1 cellular context compared by ENCODE assay signal in the genomic region with DNA sequence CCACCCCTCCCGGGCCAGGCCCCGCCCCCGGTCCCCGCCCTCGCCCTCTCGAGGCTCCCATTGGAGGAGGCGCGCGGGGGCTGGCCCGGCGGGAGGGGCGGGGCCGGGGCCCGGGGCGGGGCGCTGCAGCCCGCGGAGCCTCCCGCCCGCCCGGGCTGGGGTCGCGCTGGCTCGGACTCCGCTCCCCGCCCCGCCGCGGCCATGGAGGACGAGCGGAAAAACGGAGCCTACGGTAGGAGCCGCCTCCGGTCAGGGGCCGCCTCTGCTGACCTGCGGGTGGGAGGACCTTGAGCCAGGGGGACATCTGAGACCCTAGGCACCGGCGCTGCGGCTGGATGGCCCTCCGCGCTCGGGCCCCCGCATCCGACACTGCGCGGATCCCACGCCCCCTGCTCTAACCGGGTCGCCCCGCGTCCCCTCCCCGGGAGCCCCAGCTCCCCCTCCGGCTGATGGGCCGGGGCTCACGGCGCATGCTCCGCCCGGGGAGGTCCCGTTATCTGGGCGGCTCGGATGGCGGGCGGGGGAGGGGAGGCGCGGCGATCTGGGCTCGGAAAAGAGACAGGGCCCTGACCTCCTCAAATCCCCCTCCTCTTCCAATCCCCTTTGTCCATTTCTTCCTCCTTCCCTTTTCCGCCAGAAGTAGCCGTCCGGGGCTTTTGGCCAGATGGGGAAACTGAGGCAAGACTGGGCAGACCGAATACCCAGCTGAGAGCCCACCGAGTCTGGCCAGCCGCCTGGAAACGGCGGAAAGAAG.
TF ChIP-seq lines count a peak whose summit lies in the region.

No MANE protein-coding gene starts in this region.

TF ChIP-seq in K562, 482 proteins besides CTCF, POLR2A, EP300 and RAD21 (continued from another document and continues in another):
- TF ChIP-seq, protein P1, sequence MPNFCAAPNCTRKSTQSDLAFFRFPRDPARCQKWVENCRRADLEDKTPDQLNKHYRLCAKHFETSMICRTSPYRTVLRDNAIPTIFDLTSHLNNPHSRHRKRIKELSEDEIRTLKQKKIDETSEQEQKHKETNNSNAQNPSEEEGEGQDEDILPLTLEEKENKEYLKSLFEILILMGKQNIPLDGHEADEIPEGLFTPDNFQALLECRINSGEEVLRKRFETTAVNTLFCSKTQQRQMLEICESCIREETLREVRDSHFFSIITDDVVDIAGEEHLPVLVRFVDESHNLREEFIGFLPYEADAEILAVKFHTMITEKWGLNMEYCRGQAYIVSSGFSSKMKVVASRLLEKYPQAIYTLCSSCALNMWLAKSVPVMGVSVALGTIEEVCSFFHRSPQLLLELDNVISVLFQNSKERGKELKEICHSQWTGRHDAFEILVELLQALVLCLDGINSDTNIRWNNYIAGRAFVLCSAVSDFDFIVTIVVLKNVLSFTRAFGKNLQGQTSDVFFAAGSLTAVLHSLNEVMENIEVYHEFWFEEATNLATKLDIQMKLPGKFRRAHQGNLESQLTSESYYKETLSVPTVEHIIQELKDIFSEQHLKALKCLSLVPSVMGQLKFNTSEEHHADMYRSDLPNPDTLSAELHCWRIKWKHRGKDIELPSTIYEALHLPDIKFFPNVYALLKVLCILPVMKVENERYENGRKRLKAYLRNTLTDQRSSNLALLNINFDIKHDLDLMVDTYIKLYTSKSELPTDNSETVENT (CRISPR knock-in tag; IDR thresholded peaks at IDR 0.05) = peak; percentile 74; the same call in 1 of the 2 replicates
- TF ChIP-seq, protein P2, sequence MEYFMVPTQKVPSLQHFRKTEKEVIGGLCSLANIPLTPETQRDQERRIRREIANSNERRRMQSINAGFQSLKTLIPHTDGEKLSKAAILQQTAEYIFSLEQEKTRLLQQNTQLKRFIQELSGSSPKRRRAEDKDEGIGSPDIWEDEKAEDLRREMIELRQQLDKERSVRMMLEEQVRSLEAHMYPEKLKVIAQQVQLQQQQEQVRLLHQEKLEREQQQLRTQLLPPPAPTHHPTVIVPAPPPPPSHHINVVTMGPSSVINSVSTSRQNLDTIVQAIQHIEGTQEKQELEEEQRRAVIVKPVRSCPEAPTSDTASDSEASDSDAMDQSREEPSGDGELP (CRISPR knock-in tag; IDR thresholded peaks at IDR 0.05; ENCODE audit: borderline replicate concordance) = peak; percentile 67; the same call in 1 of the 2 replicates
- TF ChIP-seq, protein P3, sequence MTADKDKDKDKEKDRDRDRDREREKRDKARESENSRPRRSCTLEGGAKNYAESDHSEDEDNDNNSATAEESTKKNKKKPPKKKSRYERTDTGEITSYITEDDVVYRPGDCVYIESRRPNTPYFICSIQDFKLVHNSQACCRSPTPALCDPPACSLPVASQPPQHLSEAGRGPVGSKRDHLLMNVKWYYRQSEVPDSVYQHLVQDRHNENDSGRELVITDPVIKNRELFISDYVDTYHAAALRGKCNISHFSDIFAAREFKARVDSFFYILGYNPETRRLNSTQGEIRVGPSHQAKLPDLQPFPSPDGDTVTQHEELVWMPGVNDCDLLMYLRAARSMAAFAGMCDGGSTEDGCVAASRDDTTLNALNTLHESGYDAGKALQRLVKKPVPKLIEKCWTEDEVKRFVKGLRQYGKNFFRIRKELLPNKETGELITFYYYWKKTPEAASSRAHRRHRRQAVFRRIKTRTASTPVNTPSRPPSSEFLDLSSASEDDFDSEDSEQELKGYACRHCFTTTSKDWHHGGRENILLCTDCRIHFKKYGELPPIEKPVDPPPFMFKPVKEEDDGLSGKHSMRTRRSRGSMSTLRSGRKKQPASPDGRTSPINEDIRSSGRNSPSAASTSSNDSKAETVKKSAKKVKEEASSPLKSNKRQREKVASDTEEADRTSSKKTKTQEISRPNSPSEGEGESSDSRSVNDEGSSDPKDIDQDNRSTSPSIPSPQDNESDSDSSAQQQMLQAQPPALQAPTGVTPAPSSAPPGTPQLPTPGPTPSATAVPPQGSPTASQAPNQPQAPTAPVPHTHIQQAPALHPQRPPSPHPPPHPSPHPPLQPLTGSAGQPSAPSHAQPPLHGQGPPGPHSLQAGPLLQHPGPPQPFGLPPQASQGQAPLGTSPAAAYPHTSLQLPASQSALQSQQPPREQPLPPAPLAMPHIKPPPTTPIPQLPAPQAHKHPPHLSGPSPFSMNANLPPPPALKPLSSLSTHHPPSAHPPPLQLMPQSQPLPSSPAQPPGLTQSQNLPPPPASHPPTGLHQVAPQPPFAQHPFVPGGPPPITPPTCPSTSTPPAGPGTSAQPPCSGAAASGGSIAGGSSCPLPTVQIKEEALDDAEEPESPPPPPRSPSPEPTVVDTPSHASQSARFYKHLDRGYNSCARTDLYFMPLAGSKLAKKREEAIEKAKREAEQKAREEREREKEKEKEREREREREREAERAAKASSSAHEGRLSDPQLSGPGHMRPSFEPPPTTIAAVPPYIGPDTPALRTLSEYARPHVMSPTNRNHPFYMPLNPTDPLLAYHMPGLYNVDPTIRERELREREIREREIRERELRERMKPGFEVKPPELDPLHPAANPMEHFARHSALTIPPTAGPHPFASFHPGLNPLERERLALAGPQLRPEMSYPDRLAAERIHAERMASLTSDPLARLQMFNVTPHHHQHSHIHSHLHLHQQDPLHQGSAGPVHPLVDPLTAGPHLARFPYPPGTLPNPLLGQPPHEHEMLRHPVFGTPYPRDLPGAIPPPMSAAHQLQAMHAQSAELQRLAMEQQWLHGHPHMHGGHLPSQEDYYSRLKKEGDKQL (CRISPR knock-in tag; IDR thresholded peaks at IDR 0.05; ENCODE audit: borderline replicate concordance) = no peak
- TF ChIP-seq, protein P4, sequence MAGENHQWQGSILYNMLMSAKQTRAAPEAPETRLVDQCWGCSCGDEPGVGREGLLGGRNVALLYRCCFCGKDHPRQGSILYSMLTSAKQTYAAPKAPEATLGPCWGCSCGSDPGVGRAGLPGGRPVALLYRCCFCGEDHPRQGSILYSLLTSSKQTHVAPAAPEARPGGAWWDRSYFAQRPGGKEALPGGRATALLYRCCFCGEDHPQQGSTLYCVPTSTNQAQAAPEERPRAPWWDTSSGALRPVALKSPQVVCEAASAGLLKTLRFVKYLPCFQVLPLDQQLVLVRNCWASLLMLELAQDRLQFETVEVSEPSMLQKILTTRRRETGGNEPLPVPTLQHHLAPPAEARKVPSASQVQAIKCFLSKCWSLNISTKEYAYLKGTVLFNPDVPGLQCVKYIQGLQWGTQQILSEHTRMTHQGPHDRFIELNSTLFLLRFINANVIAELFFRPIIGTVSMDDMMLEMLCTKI (IDR thresholded peaks at IDR 0.05; ENCODE audit: partially characterized antibody) = no peak
- TF ChIP-seq, protein P5, sequence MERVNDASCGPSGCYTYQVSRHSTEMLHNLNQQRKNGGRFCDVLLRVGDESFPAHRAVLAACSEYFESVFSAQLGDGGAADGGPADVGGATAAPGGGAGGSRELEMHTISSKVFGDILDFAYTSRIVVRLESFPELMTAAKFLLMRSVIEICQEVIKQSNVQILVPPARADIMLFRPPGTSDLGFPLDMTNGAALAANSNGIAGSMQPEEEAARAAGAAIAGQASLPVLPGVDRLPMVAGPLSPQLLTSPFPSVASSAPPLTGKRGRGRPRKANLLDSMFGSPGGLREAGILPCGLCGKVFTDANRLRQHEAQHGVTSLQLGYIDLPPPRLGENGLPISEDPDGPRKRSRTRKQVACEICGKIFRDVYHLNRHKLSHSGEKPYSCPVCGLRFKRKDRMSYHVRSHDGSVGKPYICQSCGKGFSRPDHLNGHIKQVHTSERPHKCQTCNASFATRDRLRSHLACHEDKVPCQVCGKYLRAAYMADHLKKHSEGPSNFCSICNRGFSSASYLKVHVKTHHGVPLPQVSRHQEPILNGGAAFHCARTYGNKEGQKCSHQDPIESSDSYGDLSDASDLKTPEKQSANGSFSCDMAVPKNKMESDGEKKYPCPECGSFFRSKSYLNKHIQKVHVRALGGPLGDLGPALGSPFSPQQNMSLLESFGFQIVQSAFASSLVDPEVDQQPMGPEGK (CRISPR knock-in tag; IDR thresholded peaks at IDR 0.05; ENCODE audit: borderline replicate concordance) = no peak
- TF ChIP-seq ZFPM2 (CRISPR knock-in tag; IDR thresholded peaks at IDR 0.05) (no peak), BRF1 (IDR thresholded peaks at IDR 0.05; ENCODE audit: borderline replicate concordance, extremely low read depth, insufficient read length) (no peak), ERF (CRISPR knock-in tag; IDR thresholded peaks at IDR 0.05) (peak; percentile 47; the same call in 1 of the 2 replicates), HLTF (IDR thresholded peaks at IDR 0.05) (no peak), BCOR (IDR thresholded peaks at IDR 0.05) (peak; percentile 88), CTBP1 (IDR thresholded peaks at IDR 0.05; ENCODE audit: borderline replicate concordance) (0 out of 2 replicates have a peak, but pooled peaks have one; percentile 8), HIVEP1 (CRISPR knock-in tag; IDR thresholded peaks at IDR 0.05) (no peak), ZNF133 (CRISPR knock-in tag; IDR thresholded peaks at IDR 0.05) (no peak), MYC (IDR thresholded peaks at IDR 0.05; ENCODE audit: low read depth, low read length) (peak; percentile 12; the same call in 1 of the 2 replicates), MYC (CRISPR knock-in tag; IDR thresholded peaks at IDR 0.05; ENCODE audit: borderline replicate concordance, low read depth) (no peak), MBD2 (IDR thresholded peaks at IDR 0.05; ENCODE audit: borderline replicate concordance, low read depth) (no peak), PHF8 (IDR thresholded peaks at IDR 0.05; ENCODE audit: borderline replicate concordance, low read length) (peak; percentile 83; the same call in 1 of the 2 replicates), CHD1 (IDR thresholded peaks at IDR 0.05; ENCODE audit: low read length) (peak; percentile 65), ZNF584 (CRISPR knock-in tag; IDR thresholded peaks at IDR 0.05; ENCODE audit: low read depth) (no peak), GATA2 (CRISPR knock-in tag; IDR thresholded peaks at IDR 0.05) (peak; percentile 53; the same call in 1 of the 2 replicates), SIN3B (IDR thresholded peaks at IDR 0.05; ENCODE audit: low read depth) (peak; percentile 53), ZBTB7A (IDR thresholded peaks at IDR 0.05; ENCODE audit: borderline replicate concordance, control insufficient read depth, low read depth, low read length) (peak; percentile 87), HDAC1 (IDR thresholded peaks at IDR 0.05) (peak in 1 of 2 experiments; percentile 31; a peak in 1 of 4 replicates), ARID1B (IDR thresholded peaks at IDR 0.05) (peak; percentile 71), ZEB2 (IDR thresholded peaks at IDR 0.05) (no peak), MIER1 (IDR thresholded peaks at IDR 0.05; ENCODE audit: low read depth) (no peak), HOXB6 (CRISPR knock-in tag; IDR thresholded peaks at IDR 0.05; ENCODE audit: borderline replicate concordance) (no peak), SMAD1 (IDR thresholded peaks at IDR 0.05; ENCODE audit: low read depth, low read length, partially characterized antibody) (no peak), KHSRP (IDR thresholded peaks at IDR 0.05) (no peak), ZNF121 (CRISPR knock-in tag; conservative IDR thresholded peaks at IDR 0.05) (no peak), MEF2A (IDR thresholded peaks at IDR 0.05; ENCODE audit: control insufficient read depth, low read depth, low read length) (no peak), SREBF2 (CRISPR knock-in tag; IDR thresholded peaks at IDR 0.05) (no peak), EP400 (IDR thresholded peaks at IDR 0.05) (peak; percentile 32; the same call in 1 of the 2 replicates)
- TF ChIP-seq, protein P6, sequence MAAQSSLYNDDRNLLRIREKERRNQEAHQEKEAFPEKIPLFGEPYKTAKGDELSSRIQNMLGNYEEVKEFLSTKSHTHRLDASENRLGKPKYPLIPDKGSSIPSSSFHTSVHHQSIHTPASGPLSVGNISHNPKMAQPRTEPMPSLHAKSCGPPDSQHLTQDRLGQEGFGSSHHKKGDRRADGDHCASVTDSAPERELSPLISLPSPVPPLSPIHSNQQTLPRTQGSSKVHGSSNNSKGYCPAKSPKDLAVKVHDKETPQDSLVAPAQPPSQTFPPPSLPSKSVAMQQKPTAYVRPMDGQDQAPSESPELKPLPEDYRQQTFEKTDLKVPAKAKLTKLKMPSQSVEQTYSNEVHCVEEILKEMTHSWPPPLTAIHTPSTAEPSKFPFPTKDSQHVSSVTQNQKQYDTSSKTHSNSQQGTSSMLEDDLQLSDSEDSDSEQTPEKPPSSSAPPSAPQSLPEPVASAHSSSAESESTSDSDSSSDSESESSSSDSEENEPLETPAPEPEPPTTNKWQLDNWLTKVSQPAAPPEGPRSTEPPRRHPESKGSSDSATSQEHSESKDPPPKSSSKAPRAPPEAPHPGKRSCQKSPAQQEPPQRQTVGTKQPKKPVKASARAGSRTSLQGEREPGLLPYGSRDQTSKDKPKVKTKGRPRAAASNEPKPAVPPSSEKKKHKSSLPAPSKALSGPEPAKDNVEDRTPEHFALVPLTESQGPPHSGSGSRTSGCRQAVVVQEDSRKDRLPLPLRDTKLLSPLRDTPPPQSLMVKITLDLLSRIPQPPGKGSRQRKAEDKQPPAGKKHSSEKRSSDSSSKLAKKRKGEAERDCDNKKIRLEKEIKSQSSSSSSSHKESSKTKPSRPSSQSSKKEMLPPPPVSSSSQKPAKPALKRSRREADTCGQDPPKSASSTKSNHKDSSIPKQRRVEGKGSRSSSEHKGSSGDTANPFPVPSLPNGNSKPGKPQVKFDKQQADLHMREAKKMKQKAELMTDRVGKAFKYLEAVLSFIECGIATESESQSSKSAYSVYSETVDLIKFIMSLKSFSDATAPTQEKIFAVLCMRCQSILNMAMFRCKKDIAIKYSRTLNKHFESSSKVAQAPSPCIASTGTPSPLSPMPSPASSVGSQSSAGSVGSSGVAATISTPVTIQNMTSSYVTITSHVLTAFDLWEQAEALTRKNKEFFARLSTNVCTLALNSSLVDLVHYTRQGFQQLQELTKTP (IDR thresholded peaks at IDR 0.05; ENCODE audit: low read depth in 1 of 2, partially characterized antibody in 2 of 2) = peak in 1 of 2 experiments; percentile 23
- TF ChIP-seq, protein P7, sequence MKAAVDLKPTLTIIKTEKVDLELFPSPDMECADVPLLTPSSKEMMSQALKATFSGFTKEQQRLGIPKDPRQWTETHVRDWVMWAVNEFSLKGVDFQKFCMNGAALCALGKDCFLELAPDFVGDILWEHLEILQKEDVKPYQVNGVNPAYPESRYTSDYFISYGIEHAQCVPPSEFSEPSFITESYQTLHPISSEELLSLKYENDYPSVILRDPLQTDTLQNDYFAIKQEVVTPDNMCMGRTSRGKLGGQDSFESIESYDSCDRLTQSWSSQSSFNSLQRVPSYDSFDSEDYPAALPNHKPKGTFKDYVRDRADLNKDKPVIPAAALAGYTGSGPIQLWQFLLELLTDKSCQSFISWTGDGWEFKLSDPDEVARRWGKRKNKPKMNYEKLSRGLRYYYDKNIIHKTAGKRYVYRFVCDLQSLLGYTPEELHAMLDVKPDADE (conservative IDR thresholded peaks at IDR 0.05; ENCODE audit: control insufficient read depth, low read depth, low read length) = peak; percentile 20; the same call in 1 of the 2 replicates
- TF ChIP-seq, protein P8, sequence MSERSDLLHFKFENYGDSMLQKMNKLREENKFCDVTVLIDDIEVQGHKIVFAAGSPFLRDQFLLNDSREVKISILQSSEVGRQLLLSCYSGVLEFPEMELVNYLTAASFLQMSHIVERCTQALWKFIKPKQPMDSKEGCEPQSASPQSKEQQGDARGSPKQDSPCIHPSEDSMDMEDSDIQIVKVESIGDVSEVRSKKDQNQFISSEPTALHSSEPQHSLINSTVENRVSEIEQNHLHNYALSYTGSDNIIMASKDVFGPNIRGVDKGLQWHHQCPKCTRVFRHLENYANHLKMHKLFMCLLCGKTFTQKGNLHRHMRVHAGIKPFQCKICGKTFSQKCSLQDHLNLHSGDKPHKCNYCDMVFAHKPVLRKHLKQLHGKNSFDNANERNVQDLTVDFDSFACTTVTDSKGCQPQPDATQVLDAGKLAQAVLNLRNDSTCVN (CRISPR knock-in tag; IDR thresholded peaks at IDR 0.05) = no peak
- TF ChIP-seq, protein P9, sequence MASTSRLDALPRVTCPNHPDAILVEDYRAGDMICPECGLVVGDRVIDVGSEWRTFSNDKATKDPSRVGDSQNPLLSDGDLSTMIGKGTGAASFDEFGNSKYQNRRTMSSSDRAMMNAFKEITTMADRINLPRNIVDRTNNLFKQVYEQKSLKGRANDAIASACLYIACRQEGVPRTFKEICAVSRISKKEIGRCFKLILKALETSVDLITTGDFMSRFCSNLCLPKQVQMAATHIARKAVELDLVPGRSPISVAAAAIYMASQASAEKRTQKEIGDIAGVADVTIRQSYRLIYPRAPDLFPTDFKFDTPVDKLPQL (IDR thresholded peaks at IDR 0.05; ENCODE audit: extremely low read depth, insufficient read length) = no peak
